Comparison of ENCODE assay signal across 3 cellular contexts in the genomic region with DNA sequence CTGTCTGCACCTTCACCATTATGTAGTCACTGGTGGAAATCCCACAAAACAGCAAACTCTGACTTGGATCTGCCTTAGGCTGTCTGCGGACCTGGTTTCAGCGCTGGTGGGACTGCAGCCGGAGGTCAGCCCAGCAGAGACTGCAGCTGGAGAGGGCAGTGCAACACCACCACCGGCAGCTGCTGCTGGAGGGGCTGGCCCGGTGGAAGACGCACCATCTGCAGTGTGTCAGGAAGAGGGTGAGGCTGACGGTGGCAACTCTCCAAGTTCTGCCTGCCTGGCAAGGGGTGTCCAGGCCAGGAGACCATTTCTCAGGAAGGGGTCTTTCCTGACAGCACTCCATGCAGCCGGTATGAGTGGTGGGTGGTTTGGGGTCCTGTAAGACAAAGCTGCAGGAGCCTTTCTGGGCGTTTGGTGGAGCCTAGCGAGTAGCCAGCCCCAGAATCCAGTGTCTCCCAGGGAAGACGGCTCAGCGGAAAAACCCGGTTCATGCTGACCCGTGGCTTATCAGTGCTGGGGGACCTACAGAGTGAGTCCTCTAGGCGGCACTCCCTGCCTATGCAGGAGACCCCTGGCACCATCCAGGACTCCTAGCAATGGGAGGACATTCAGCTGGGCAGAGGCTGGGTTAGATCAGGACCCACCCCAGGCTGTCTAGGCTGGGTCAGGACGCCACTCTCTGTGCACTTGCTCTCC.
TF ChIP-seq lines count a peak whose summit lies in the region.

No MANE protein-coding gene starts in this region.

TF ChIP-seq in liver, 16 proteins besides CTCF, POLR2A, EP300 and RAD21:
- peak; percentile 17 for TF ChIP-seq NR2F2 (IDR thresholded peaks at IDR 0.05)
- no peak for TF ChIP-seq SP1 (IDR thresholded peaks at IDR 0.05)

TF ChIP-seq in HepG2, 621 proteins besides CTCF, POLR2A, EP300 and RAD21:
- TF ChIP-seq ZNF891 (CRISPR knock-in tag; IDR thresholded peaks at IDR 0.05) (no peak), ZNF546 (CRISPR knock-in tag; conservative IDR thresholded peaks at IDR 0.05) (no peak), TOE1 (CRISPR knock-in tag; IDR thresholded peaks at IDR 0.05) (no peak), MTF1 (CRISPR knock-in tag; IDR thresholded peaks at IDR 0.05) (no peak), FOXO1 (CRISPR knock-in tag; IDR thresholded peaks at IDR 0.05) (no peak), ZNF788 (CRISPR knock-in tag; IDR thresholded peaks at IDR 0.05; ENCODE audit: borderline replicate concordance) (no peak), ZNF335 (CRISPR knock-in tag; IDR thresholded peaks at IDR 0.05) (no peak), ZNF841 (CRISPR knock-in tag; IDR thresholded peaks at IDR 0.05; ENCODE audit: borderline replicate concordance) (no peak), ISX (CRISPR knock-in tag; conservative IDR thresholded peaks at IDR 0.05) (no peak), HCFC1 (IDR thresholded peaks at IDR 0.05; ENCODE audit: low read depth, low read length) (no peak), PAXIP1 (CRISPR knock-in tag; conservative IDR thresholded peaks at IDR 0.05) (no peak), ZNF234 (CRISPR knock-in tag; conservative IDR thresholded peaks at IDR 0.05) (no peak), POGZ (CRISPR knock-in tag; IDR thresholded peaks at IDR 0.05) (no peak), ZMAT3 (CRISPR knock-in tag; conservative IDR thresholded peaks at IDR 0.05) (no peak), SALL2 (CRISPR knock-in tag; IDR thresholded peaks at IDR 0.05) (no peak), ZNF331 (CRISPR knock-in tag; IDR thresholded peaks at IDR 0.05) (no peak), MTA3 (CRISPR knock-in tag; IDR thresholded peaks at IDR 0.05) (no peak), XBP1 (CRISPR knock-in tag; IDR thresholded peaks at IDR 0.05) (no peak)
- TF ChIP-seq, protein P1, sequence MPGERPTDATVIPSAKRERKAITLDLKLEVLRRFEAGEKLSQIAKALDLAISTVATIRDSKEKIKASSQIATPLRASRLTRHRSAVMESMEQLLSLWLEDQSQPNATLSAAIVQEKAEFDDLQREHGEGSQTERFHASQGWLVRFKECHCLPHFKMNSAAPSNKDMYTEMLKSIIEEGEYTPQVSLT (CRISPR knock-in tag; IDR thresholded peaks at IDR 0.05; ENCODE audit: borderline replicate concordance, low read depth): no peak
- TF ChIP-seq, protein P2, sequence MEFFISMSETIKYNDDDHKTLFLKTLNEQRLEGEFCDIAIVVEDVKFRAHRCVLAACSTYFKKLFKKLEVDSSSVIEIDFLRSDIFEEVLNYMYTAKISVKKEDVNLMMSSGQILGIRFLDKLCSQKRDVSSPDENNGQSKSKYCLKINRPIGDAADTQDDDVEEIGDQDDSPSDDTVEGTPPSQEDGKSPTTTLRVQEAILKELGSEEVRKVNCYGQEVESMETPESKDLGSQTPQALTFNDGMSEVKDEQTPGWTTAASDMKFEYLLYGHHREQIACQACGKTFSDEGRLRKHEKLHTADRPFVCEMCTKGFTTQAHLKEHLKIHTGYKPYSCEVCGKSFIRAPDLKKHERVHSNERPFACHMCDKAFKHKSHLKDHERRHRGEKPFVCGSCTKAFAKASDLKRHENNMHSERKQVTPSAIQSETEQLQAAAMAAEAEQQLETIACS (CRISPR knock-in tag; IDR thresholded peaks at IDR 0.05): no peak
TF ChIP-seq in HepG2: peak in this region for 0.

TF ChIP-seq in endothelial cell of umbilical vein, 7 proteins besides CTCF, POLR2A, EP300 and RAD21:
- TF ChIP-seq POLR2AphosphoS5 (IDR thresholded peaks at IDR 0.05; ENCODE audit: insufficient read depth, low read depth, low read length) (no peak), GATA2 (IDR thresholded peaks at IDR 0.05; ENCODE audit: insufficient read depth, insufficient read length, low read depth, low read length) (no peak), EZH2 (IDR thresholded peaks at IDR 0.05; ENCODE audit: borderline replicate concordance, low read depth, low read length, severe bottlenecking) (no peak), JUN (IDR thresholded peaks at IDR 0.05; ENCODE audit: borderline replicate concordance, insufficient read depth, insufficient read length, low read depth) (no peak), FOS (IDR thresholded peaks at IDR 0.05; ENCODE audit: borderline replicate concordance, insufficient read depth, low read length) (no peak), MYC (IDR thresholded peaks at IDR 0.05; ENCODE audit: low read depth, low read length) (no peak)
- TF ChIP-seq, protein P3, sequence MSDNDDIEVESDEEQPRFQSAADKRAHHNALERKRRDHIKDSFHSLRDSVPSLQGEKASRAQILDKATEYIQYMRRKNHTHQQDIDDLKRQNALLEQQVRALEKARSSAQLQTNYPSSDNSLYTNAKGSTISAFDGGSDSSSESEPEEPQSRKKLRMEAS (IDR thresholded peaks at IDR 0.05; ENCODE audit: insufficient read depth, insufficient read length): no peak
